In the genomic region with DNA sequence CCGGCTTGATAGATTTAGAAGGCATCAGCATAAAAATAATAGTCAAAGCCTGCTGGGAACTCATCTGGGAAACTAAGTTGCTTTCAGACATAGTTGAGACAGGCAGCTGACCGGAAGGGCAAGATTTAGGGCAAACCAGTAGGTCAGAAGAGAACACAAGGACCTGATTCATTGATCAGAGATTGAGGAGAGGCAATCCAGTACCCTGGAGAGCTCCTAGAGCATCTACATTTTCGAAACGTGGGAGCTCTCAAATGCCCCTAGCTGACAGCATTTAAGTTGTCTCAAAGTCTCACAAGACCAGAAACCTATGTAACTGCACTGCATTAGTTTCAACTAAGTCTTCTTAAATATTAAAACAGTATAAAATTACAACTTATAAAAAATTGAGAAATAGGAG, we compare ENCODE assay signal across 10 cellular contexts. TPM values are rescaled to one million over a fixed set of nuclear protein-coding genes. Genes with fewer than 3 reads are reported as not detected.
A peak's percentile ranks its signal among the peaks of the same experiment; 100 is the strongest.
DNase-seq lines count a peak whose midpoint lies in the region; ATAC-seq, FAIRE-seq and TF ChIP-seq lines count a peak whose summit lies in the region.
"Had no signal": no experiment of that assay in that cellular context is flagged by ENCODE, and none has a peak within 500 bp of the region (broad histone marks: within the 10 kb centered on the region; RNA-seq: fewer than 3 reads in every experiment).

No MANE protein-coding gene starts in this region.

- H3K79me2 ChIP-seq in endothelial cell of umbilical vein (ENCODE audit: control insufficient read depth, insufficient read depth, low read length) = no peaks in the 10 kb centered on the region

- no peak overlapping the region for H3K4me2 ChIP-seq in endothelial cell of umbilical vein (ENCODE audit: insufficient read depth, low read length)

- peaks cover 3% of the 10 kb centered on the region for H4K20me1 ChIP-seq in endothelial cell of umbilical vein (replicated peaks; ENCODE audit: control insufficient read depth, extremely low read depth, insufficient read depth, low read length)

- H3K9me1 ChIP-seq in endothelial cell of umbilical vein (replicated peaks; ENCODE audit: control insufficient read depth, extremely low read depth, insufficient read depth, low read length) = no peaks in the 10 kb centered on the region

- no peak overlapping the region for H3K27ac Mint-ChIP-seq in activated CD8-positive, alpha-beta memory T cell treated with anti-CD3 and anti-CD28 coated beads, Interleukin-2, amount 10 ng/mL, durations not matched to agents 7 days and 5 days
- no peak overlapping the region for H3K27ac Mint-ChIP-seq in natural killer cell

- H3K27me3 Mint-ChIP-seq in activated CD8-positive, alpha-beta memory T cell treated with anti-CD3 and anti-CD28 coated beads, Interleukin-2, amount 10 ng/mL, durations not matched to agents 7 days and 5 days = peaks cover 29% of the 10 kb centered on the region
- H3K27me3 Mint-ChIP-seq in natural killer cell (ENCODE audit: low read depth in 2 of 2) = peaks cover 26 to 30% of the 10 kb centered on the region in 2 donors

- POLR2A ChIA-PET in endothelial cell of umbilical vein (lab: Charles Lee) = no interaction called here

- no peaks in the 10 kb centered on the region for H3K9me3 Mint-ChIP-seq in activated CD8-positive, alpha-beta memory T cell treated with anti-CD3 and anti-CD28 coated beads, Interleukin-2, amount 10 ng/mL, durations not matched to agents 7 days and 5 days (ENCODE audit: low read depth)
- H3K9me3 Mint-ChIP-seq in natural killer cell = no peaks in the 10 kb centered on the region

- no peaks in the 10 kb centered on the region for H3K4me1 ChIP-seq in endothelial cell of umbilical vein (ENCODE audit: control insufficient read depth, extremely low read depth, insufficient read depth, low read length)

- intact Hi-C loops in endothelial cell of umbilical vein (cut with micrococcal nuclease) = no loop called here
- intact Hi-C loops in natural killer cell (cut with micrococcal nuclease) = no loop called here

- dilution Hi-C loops in endothelial cell of umbilical vein (cut with MboI; ENCODE audit: extremely low pct_ligation_motif_present, low sequenced_read_pairs) = no loop called here

- TF ChIP-seq POLR2A in endothelial cell of umbilical vein (IDR thresholded peaks at IDR 0.05; ENCODE audit: low read depth, low read length) = no peak

- H2AFZ ChIP-seq in endothelial cell of umbilical vein (ENCODE audit: low read depth, low read length) = no peak overlapping the region

- no peak for ATAC-seq in activated CD8-positive, alpha-beta memory T cell treated with anti-CD3 and anti-CD28 coated beads, Interleukin-2, amount 10 ng/mL, durations not matched to agents 7 days and 5 days
- ATAC-seq in GM18907 (IDR thresholded peaks at IDR 0.05; ENCODE audit: unreplicated experiment) = no peak
- ATAC-seq in natural killer cell = no peak
- ATAC-seq: stimulated activated naive CD8-positive, alpha-beta T cell treated with anti-CD3 and anti-CD28 coated beads, Interleukin-15, Interleukin-2, amounts not matched to agents 100 U/mL and 50 U/mL, for 24 hours had no signal

- H3K36me3 Mint-ChIP-seq in activated CD8-positive, alpha-beta memory T cell treated with anti-CD3 and anti-CD28 coated beads, Interleukin-2, amount 10 ng/mL, durations not matched to agents 7 days and 5 days = no peaks in the 10 kb centered on the region
- H3K36me3 Mint-ChIP-seq in natural killer cell = no peaks in the 10 kb centered on the region

- DNase-seq in activated CD8-positive, alpha-beta memory T cell treated with anti-CD3 and anti-CD28 coated beads, Interleukin-2, amount 10 ng/mL, durations not matched to agents 7 days and 5 days = peak; percentile 44
- no peak for DNase-seq in activated CD8-positive, alpha-beta memory T cell treated with anti-CD3 and anti-CD28 coated beads for 24 hours
- DNase-seq in RPMI7951 (ENCODE audit: low read depth) (peak; percentile 23), endothelial cell of umbilical vein (ENCODE audit: low read depth, low spot score) (peak; percentile 19), renal cortical epithelial cell (ENCODE audit: low read depth) (peak; percentile 25), medulla oblongata (ENCODE audit: extremely low spot score) (no peak), natural killer cell (no peak)
- DNase-seq: activated CD4-positive, CD25-positive, alpha-beta regulatory T cell treated with anti-CD3 and anti-CD28 coated beads, Interleukin-2, amount 50 U/mL, for 72 hours; stimulated activated naive CD8-positive, alpha-beta T cell treated with anti-CD3 and anti-CD28 coated beads, Interleukin-15, Interleukin-2, amounts not matched to agents 100 U/mL and 50 U/mL, for 24 hours had no signal

- CTCF ChIA-PET in activated CD8-positive, alpha-beta memory T cell treated with anti-CD3 and anti-CD28 coated beads, Interleukin-2, amount 10 ng/mL, durations not matched to agents 7 days and 5 days (lab: Charles Lee) = interaction anchor here (1.2 to 2.8 kb wide), 3 partner anchors 14 to 32 kb away, joined by 3 to 8 read pairs (median 5); no protein-coding TSS in a partner anchor
- CTCF ChIA-PET in endothelial cell of umbilical vein (lab: Charles Lee) = interaction anchor here (1.0 to 1.8 kb wide), 3 partner anchors 9 to 62 kb away, joined by 3 to 4 read pairs (median 3); no protein-coding TSS in a partner anchor

- H3K4me1 Mint-ChIP-seq in activated CD8-positive, alpha-beta memory T cell treated with anti-CD3 and anti-CD28 coated beads, Interleukin-2, amount 10 ng/mL, durations not matched to agents 7 days and 5 days = no peaks in the 10 kb centered on the region
- H3K4me1 Mint-ChIP-seq in natural killer cell = no peaks in the 10 kb centered on the region

- H3K9me3 ChIP-seq in endothelial cell of umbilical vein (replicated peaks; ENCODE audit: control insufficient read depth, insufficient read depth, low read length) = no peaks in the 10 kb centered on the region

- peaks cover 2 to 10% of the 10 kb centered on the region in 2 experiments for H3K27me3 ChIP-seq in endothelial cell of umbilical vein (ENCODE audit: control insufficient read depth in 2 of 2, insufficient read depth in 2 of 2, low read length in 2 of 2)

- H3K36me3 ChIP-seq in endothelial cell of umbilical vein (ENCODE audit: control insufficient read depth in 2 of 2, extremely low read depth in 1 of 2, insufficient read depth in 2 of 2, low read length in 2 of 2) = no peaks in the 10 kb centered on the region

- H3K9ac ChIP-seq in endothelial cell of umbilical vein (replicated peaks; ENCODE audit: extremely low read depth, insufficient read depth, low read length) = no peak overlapping the region

- H3K4me3 Mint-ChIP-seq in activated CD8-positive, alpha-beta memory T cell treated with anti-CD3 and anti-CD28 coated beads, Interleukin-2, amount 10 ng/mL, durations not matched to agents 7 days and 5 days = no peak overlapping the region
- H3K4me3 Mint-ChIP-seq in natural killer cell = no peak overlapping the region

- no peak for TF ChIP-seq CTCF in endothelial cell of umbilical vein (IDR thresholded peaks at IDR 0.05; ENCODE audit: extremely low read depth in 1 of 2, insufficient read depth in 1 of 2, low read depth in 1 of 2, low read length in 2 of 2)
- TF ChIP-seq CTCF in natural killer cell (IDR thresholded peaks at IDR 0.05) = no peak

- FAIRE-seq in endothelial cell of umbilical vein (lab: Jason Lieb, UNC) = no peak

- H3K4me3 ChIP-seq in endothelial cell of umbilical vein (replicated peaks in 1 of 3; ENCODE audit: insufficient read depth in 1 of 3, low read depth in 1 of 3, low read length in 3 of 3) = no peak overlapping the region

- no TSS peak for BruUV-seq in endothelial cell of umbilical vein (replicated peaks; lab: Mats Ljungman, UMichigan)

- no peak overlapping the region for H3K27ac ChIP-seq in endothelial cell of umbilical vein (ENCODE audit: insufficient read depth, low read depth, low read length)

TF ChIP-seq in endothelial cell of umbilical vein, 7 proteins besides CTCF, POLR2A, EP300 and RAD21:
- no peak for TF ChIP-seq GATA2 (IDR thresholded peaks at IDR 0.05; ENCODE audit: insufficient read depth, insufficient read length, low read depth, low read length)
- TF ChIP-seq MYC (IDR thresholded peaks at IDR 0.05; ENCODE audit: low read depth, low read length) = no peak
- no peak for TF ChIP-seq JUN (IDR thresholded peaks at IDR 0.05; ENCODE audit: borderline replicate concordance, insufficient read depth, insufficient read length, low read depth)
- no peak for TF ChIP-seq EZH2 (IDR thresholded peaks at IDR 0.05; ENCODE audit: borderline replicate concordance, low read depth, low read length, severe bottlenecking)
- no peak for TF ChIP-seq POLR2AphosphoS5 (IDR thresholded peaks at IDR 0.05; ENCODE audit: insufficient read depth, low read depth, low read length)
- TF ChIP-seq FOS (IDR thresholded peaks at IDR 0.05; ENCODE audit: borderline replicate concordance, insufficient read depth, low read length) = no peak
- TF ChIP-seq, protein P1, sequence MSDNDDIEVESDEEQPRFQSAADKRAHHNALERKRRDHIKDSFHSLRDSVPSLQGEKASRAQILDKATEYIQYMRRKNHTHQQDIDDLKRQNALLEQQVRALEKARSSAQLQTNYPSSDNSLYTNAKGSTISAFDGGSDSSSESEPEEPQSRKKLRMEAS (IDR thresholded peaks at IDR 0.05; ENCODE audit: insufficient read depth, insufficient read length) = no peak

RNA-seq across cellular contexts. Expression of a gene that starts 22.9 kb away (rescaled TPM):
- total RNA-seq in activated CD8-positive, alpha-beta memory T cell treated with anti-CD3 and anti-CD28 coated beads, Interleukin-2, amount 10 ng/mL, durations not matched to agents 7 days and 5 days = 10 to 100 TPM; 70.6 to 75.7 TPM
- 19.5 and 24.5 TPM in 2 replicates for total RNA-seq in RPMI7951 (2014; rRNA removed; shearing (Covaris generic))
- total RNA-seq in endothelial cell of umbilical vein = 40.5 and 42.6 TPM in 2 replicates
- 14.4 and 20.1 TPM in 2 replicates for polyA plus RNA-seq in endothelial cell of umbilical vein
- polyA plus RNA-seq in endothelial cell of umbilical vein (2011; cell fraction: cytosol; rRNA removed) = 20.1 and 20.6 TPM in 2 replicates
- polyA plus RNA-seq in endothelial cell of umbilical vein (2011; cell fraction: nucleus; rRNA removed) = 28.7 and 35.1 TPM in 2 replicates
- 16.5 and 23.4 TPM in 2 replicates for polyA plus RNA-seq in endothelial cell of umbilical vein (2012)
- 56.4 and 62.5 TPM in 2 replicates for polyA minus RNA-seq in endothelial cell of umbilical vein
- polyA minus RNA-seq in endothelial cell of umbilical vein (2011; cell fraction: cytosol; rRNA and poly(A)+ RNA removed) = 22.5 TPM
- 64.7 and 64.9 TPM in 2 replicates for polyA minus RNA-seq in endothelial cell of umbilical vein (2011; cell fraction: nucleus; rRNA and poly(A)+ RNA removed)
- total RNA-seq in renal cortical epithelial cell = 32.1 and 43.7 TPM in 2 replicates
- total RNA-seq in natural killer cell = 10 to 100 TPM; 46.1 to 65.7 (median 47.8) TPM

Comparison
In these comparisons a context has a peak if more than half of its experiments do, and no peak if none do; other contexts are left out.
1. DNase-seq: peak in activated CD8-positive, alpha-beta memory T cell treated with anti-CD3 and anti-CD28 coated beads, Interleukin-2, amount 10 ng/mL, durations not matched to agents 7 days and 5 days (single experiment), RPMI7951 (single experiment), endothelial cell of umbilical vein (single experiment) and renal cortical epithelial cell (single experiment); none in activated CD8-positive, alpha-beta memory T cell treated with anti-CD3 and anti-CD28 coated beads for 24 hours (single experiment), medulla oblongata (single experiment) and natural killer cell (single experiment).